ENCODE assay signal across 20 cellular contexts in the genomic region with DNA sequence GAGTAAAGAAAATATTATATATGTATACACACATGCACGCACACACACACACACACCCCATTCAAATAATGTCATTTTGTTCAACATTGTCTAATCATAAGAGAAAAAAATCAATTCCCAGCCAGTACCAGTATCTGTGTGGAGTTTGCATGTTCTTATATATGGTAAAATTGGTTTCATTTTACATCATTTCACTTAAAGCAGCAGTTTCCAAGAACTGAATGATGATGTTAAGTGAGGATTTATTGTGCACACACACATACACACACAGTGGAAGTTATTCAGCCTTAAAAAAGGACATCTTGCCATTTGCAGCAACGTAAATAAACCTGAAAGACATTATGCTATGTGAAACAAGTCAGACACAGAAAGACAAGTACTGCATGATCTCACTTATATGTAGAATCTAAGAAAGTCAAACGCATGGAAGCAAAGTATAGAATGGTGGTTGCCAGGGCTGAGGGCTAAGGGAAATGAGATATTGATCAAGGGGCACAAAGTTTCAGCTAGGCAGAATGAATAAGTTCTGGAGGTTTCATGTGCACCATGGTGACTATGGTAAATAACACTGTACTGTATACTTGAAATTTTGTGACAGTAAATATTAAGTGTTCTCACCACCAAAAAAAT. TPM values are rescaled to one million over a fixed set of nuclear protein-coding genes. Genes with fewer than 3 reads are reported as not detected.
DNase-seq lines count a peak whose midpoint lies in the region; ATAC-seq, FAIRE-seq and TF ChIP-seq lines count a peak whose summit lies in the region.
"Had no signal": no experiment of that assay in that cellular context is flagged by ENCODE, and none has a peak within 500 bp of the region (broad histone marks: within the 10 kb centered on the region; RNA-seq: fewer than 3 reads in every experiment).

No MANE protein-coding gene starts in this region.

- TF ChIP-seq CTCF in activated CD8-positive, alpha-beta T cell treated with anti-CD3 and anti-CD28 coated beads for 36 hours (IDR thresholded peaks at IDR 0.05) = no peak

- H3K4me1 Mint-ChIP-seq in activated naive CD8-positive, alpha-beta T cell (ENCODE audit: low read depth) = peaks cover 13% of the 10 kb centered on the region
- peaks cover 2% of the 10 kb centered on the region for H3K4me1 Mint-ChIP-seq in activated naive CD8-positive, alpha-beta T cell treated with anti-CD3 and anti-CD28 coated beads, Interleukin-2, amount 50 U/mL, for 24 hours
- H3K4me1 Mint-ChIP-seq in activated CD8-positive, alpha-beta T cell treated with anti-CD3 and anti-CD28 coated beads for 36 hours (ENCODE audit: low read depth) = peaks cover 12% of the 10 kb centered on the region
- peaks cover 17% of the 10 kb centered on the region for H3K4me1 Mint-ChIP-seq in stimulated activated effector memory CD8-positive, alpha-beta T cell treated with anti-CD3 and anti-CD28 coated beads, Interleukin-12 subunit alpha, Interleukin-12 subunit beta, amount 100 ng/mL, for 72 hours

- intact Hi-C loops in activated CD8-positive, alpha-beta T cell treated with anti-CD3 and anti-CD28 coated beads for 36 hours (cut with micrococcal nuclease) = loop anchor here (5.0 kb wide), 1 partner anchor 99 kb away; no protein-coding TSS in a partner anchor

- H3K36me3 Mint-ChIP-seq in activated naive CD8-positive, alpha-beta T cell = no peaks in the 10 kb centered on the region
- H3K36me3 Mint-ChIP-seq in activated naive CD8-positive, alpha-beta T cell treated with anti-CD3 and anti-CD28 coated beads, Interleukin-2, amount 50 U/mL, for 24 hours (ENCODE audit: low read depth) = no peaks in the 10 kb centered on the region
- no peaks in the 10 kb centered on the region for H3K36me3 Mint-ChIP-seq in activated CD8-positive, alpha-beta T cell treated with anti-CD3 and anti-CD28 coated beads for 36 hours (ENCODE audit: low read depth)
- H3K36me3 Mint-ChIP-seq in stimulated activated effector memory CD8-positive, alpha-beta T cell treated with anti-CD3 and anti-CD28 coated beads, Interleukin-12 subunit alpha, Interleukin-12 subunit beta, amount 100 ng/mL, for 72 hours = no peaks in the 10 kb centered on the region

- no peak for TF ChIP-seq POLR2A in GM12891 (IDR thresholded peaks at IDR 0.05; ENCODE audit: low read depth, low read length)

- ATAC-seq in activated CD4-positive, CD25-positive, alpha-beta regulatory T cell treated with anti-CD3 and anti-CD28 coated beads, Interleukin-2, amount 50 U/mL, for 24 hours = peak; percentile 59 to 69
- no peak for ATAC-seq in activated naive CD8-positive, alpha-beta T cell treated with anti-CD3 and anti-CD28 coated beads, Interleukin-2, amount 50 U/mL, for 24 hours
- ATAC-seq in activated CD8-positive, alpha-beta T cell treated with anti-CD3 and anti-CD28 coated beads for 36 hours = peak; percentile 82
- ATAC-seq in stimulated activated effector memory CD8-positive, alpha-beta T cell treated with anti-CD3 and anti-CD28 coated beads, Interleukin-12 subunit alpha, Interleukin-12 subunit beta, amount 100 ng/mL, for 72 hours = peak; percentile 72
- no peak for ATAC-seq in HG02884 (IDR thresholded peaks at IDR 0.05; ENCODE audit: unreplicated experiment)

- H3K27ac Mint-ChIP-seq in activated naive CD8-positive, alpha-beta T cell = peak overlapping the region; percentile 0
- no peak overlapping the region for H3K27ac Mint-ChIP-seq in activated naive CD8-positive, alpha-beta T cell treated with anti-CD3 and anti-CD28 coated beads, Interleukin-2, amount 50 U/mL, for 24 hours
- peak overlapping the region; percentile 21 for H3K27ac Mint-ChIP-seq in activated CD8-positive, alpha-beta T cell treated with anti-CD3 and anti-CD28 coated beads for 36 hours
- H3K27ac Mint-ChIP-seq in stimulated activated effector memory CD8-positive, alpha-beta T cell treated with anti-CD3 and anti-CD28 coated beads, Interleukin-12 subunit alpha, Interleukin-12 subunit beta, amount 100 ng/mL, for 72 hours = no peak overlapping the region
- H3K27ac Mint-ChIP-seq: CD14-positive monocyte, HFFc6 had no signal

- H3K4me3 Mint-ChIP-seq in activated naive CD8-positive, alpha-beta T cell = no peak overlapping the region
- H3K4me3 Mint-ChIP-seq in activated naive CD8-positive, alpha-beta T cell treated with anti-CD3 and anti-CD28 coated beads, Interleukin-2, amount 50 U/mL, for 24 hours = no peak overlapping the region
- no peak overlapping the region for H3K4me3 Mint-ChIP-seq in activated CD8-positive, alpha-beta T cell treated with anti-CD3 and anti-CD28 coated beads for 36 hours
- no peak overlapping the region for H3K4me3 Mint-ChIP-seq in stimulated activated effector memory CD8-positive, alpha-beta T cell treated with anti-CD3 and anti-CD28 coated beads, Interleukin-12 subunit alpha, Interleukin-12 subunit beta, amount 100 ng/mL, for 72 hours
- H3K4me3 Mint-ChIP-seq: CD14-positive monocyte, HFFc6 had no signal

- POLR2A ChIA-PET in activated CD8-positive, alpha-beta T cell treated with anti-CD3 and anti-CD28 coated beads for 36 hours (lab: Charles Lee) = no interaction called here

- H3K27me3 Mint-ChIP-seq in activated naive CD8-positive, alpha-beta T cell = peaks cover 11% of the 10 kb centered on the region
- peaks cover 13% of the 10 kb centered on the region for H3K27me3 Mint-ChIP-seq in activated naive CD8-positive, alpha-beta T cell treated with anti-CD3 and anti-CD28 coated beads, Interleukin-2, amount 50 U/mL, for 24 hours
- H3K27me3 Mint-ChIP-seq in activated CD8-positive, alpha-beta T cell treated with anti-CD3 and anti-CD28 coated beads for 36 hours = peaks cover 26% of the 10 kb centered on the region

- no peak for FAIRE-seq in GM12891 (lab: Jason Lieb, UNC)
- FAIRE-seq: H54 had no signal

- CTCF ChIA-PET in activated CD8-positive, alpha-beta T cell treated with anti-CD3 and anti-CD28 coated beads for 36 hours (lab: Charles Lee) = interaction anchor here (1.3 to 2.3 kb wide), 2 partner anchors 97 to 126 kb away, joined by 3 to 14 read pairs; no protein-coding TSS in a partner anchor

- no peaks in the 10 kb centered on the region for H3K9me3 Mint-ChIP-seq in activated naive CD8-positive, alpha-beta T cell (ENCODE audit: low read depth)
- H3K9me3 Mint-ChIP-seq in activated naive CD8-positive, alpha-beta T cell treated with anti-CD3 and anti-CD28 coated beads, Interleukin-2, amount 50 U/mL, for 24 hours = no peaks in the 10 kb centered on the region
- no peaks in the 10 kb centered on the region for H3K9me3 Mint-ChIP-seq in activated CD8-positive, alpha-beta T cell treated with anti-CD3 and anti-CD28 coated beads for 36 hours
- no peaks in the 10 kb centered on the region for H3K9me3 Mint-ChIP-seq in stimulated activated effector memory CD8-positive, alpha-beta T cell treated with anti-CD3 and anti-CD28 coated beads, Interleukin-12 subunit alpha, Interleukin-12 subunit beta, amount 100 ng/mL, for 72 hours

- DNase-seq in activated CD4-positive, CD25-positive, alpha-beta regulatory T cell (lab: John Stamatoyannopoulos, UW) = no peak
- no peak for DNase-seq in activated naive CD8-positive, alpha-beta T cell treated with anti-CD3 and anti-CD28 coated beads, Interleukin-2, amount 50 U/mL, for 24 hours
- DNase-seq in activated CD8-positive, alpha-beta T cell treated with anti-CD3 and anti-CD28 coated beads for 36 hours = no peak
- no peak for DNase-seq in stimulated activated effector memory CD8-positive, alpha-beta T cell treated with anti-CD3 and anti-CD28 coated beads, Interleukin-12 subunit alpha, Interleukin-12 subunit beta, amount 100 ng/mL, for 72 hours (ENCODE audit: low spot score in 2 of 2)
- no peak for DNase-seq in GM12891 (ENCODE audit: insufficient read length, low spot score)
- DNase-seq: DMS79 treated with DMSO at 0.1 percent for 48 hours, HFFc6, KG1, NCI-H1417, NCI-H187, NCI-H226, NCI-H524 treated with DMSO at 0.1 percent for 48 hours, PC-9 had no signal

TF ChIP-seq in GM12891, 5 proteins besides CTCF, POLR2A, EP300 and RAD21:
- no peak for TF ChIP-seq PAX5 (IDR thresholded peaks at IDR 0.05; ENCODE audit: insufficient read depth, low read length, severe bottlenecking)
- no peak for TF ChIP-seq SPI1 (IDR thresholded peaks at IDR 0.05; ENCODE audit: low read depth, low read length)
- TF ChIP-seq POU2F2 (IDR thresholded peaks at IDR 0.05; ENCODE audit: low read depth, low read length) = no peak
- TF ChIP-seq TAF1 (IDR thresholded peaks at IDR 0.05; ENCODE audit: low read depth, low read length) = no peak
- no peak for TF ChIP-seq POLR2AphosphoS5 (IDR thresholded peaks at IDR 0.05; ENCODE audit: low read depth, low read length)

RNA-seq across cellular contexts. Expression of a gene that starts 5.3 kb away (rescaled TPM):
- not detected for total RNA-seq in activated CD8-positive, alpha-beta T cell treated with anti-CD3 and anti-CD28 coated beads for 36 hours
- polyA plus RNA-seq in GM12891 (2012; ENCODE audit: low read depth, missing spikeins) = not detected
- total RNA-seq: HFFc6, HT-29, PC-9 had no signal
- polyA plus RNA-seq: AG04450, CD14-positive monocyte had no signal

RNA-seq across cellular contexts. Expression of a gene that starts 31.3 kb away (rescaled TPM):
- under 1 TPM in 1 of 2 experiments, not detected in 1; 0.54 TPM for total RNA-seq in activated CD8-positive, alpha-beta T cell treated with anti-CD3 and anti-CD28 coated beads for 36 hours
- 2.2 TPM for polyA plus RNA-seq in GM12891 (2012; ENCODE audit: low read depth, missing spikeins)
- total RNA-seq: HFFc6, HT-29, PC-9 had no signal
- polyA plus RNA-seq: AG04450 had no signal

RNA-seq across cellular contexts. Expression of a gene that starts 55.3 kb away (rescaled TPM):
- total RNA-seq in activated CD8-positive, alpha-beta T cell treated with anti-CD3 and anti-CD28 coated beads for 36 hours = under 1 TPM; 0.16 to 0.23 TPM
- polyA plus RNA-seq in GM12891 (2012; ENCODE audit: low read depth, missing spikeins) = 0.04 TPM
- total RNA-seq: HFFc6, HT-29, PC-9 had no signal
- polyA plus RNA-seq: AG04450, CD14-positive monocyte had no signal

Comparison
In these comparisons a context has a peak if more than half of its experiments do, and no peak if none do; other contexts are left out.
1. H3K27ac Mint-ChIP-seq: peak in activated naive CD8-positive, alpha-beta T cell (single experiment) and activated CD8-positive, alpha-beta T cell treated with anti-CD3 and anti-CD28 coated beads for 36 hours (single experiment); none in activated naive CD8-positive, alpha-beta T cell treated with anti-CD3 and anti-CD28 coated beads, Interleukin-2, amount 50 U/mL, for 24 hours (single experiment) and stimulated activated effector memory CD8-positive, alpha-beta T cell treated with anti-CD3 and anti-CD28 coated beads, Interleukin-12 subunit alpha, Interleukin-12 subunit beta, amount 100 ng/mL, for 72 hours (single experiment).
2. ATAC-seq: peak in activated CD4-positive, CD25-positive, alpha-beta regulatory T cell treated with anti-CD3 and anti-CD28 coated beads, Interleukin-2, amount 50 U/mL, for 24 hours (2 of 2), activated CD8-positive, alpha-beta T cell treated with anti-CD3 and anti-CD28 coated beads for 36 hours (single experiment) and stimulated activated effector memory CD8-positive, alpha-beta T cell treated with anti-CD3 and anti-CD28 coated beads, Interleukin-12 subunit alpha, Interleukin-12 subunit beta, amount 100 ng/mL, for 72 hours (single experiment); none in activated naive CD8-positive, alpha-beta T cell treated with anti-CD3 and anti-CD28 coated beads, Interleukin-2, amount 50 U/mL, for 24 hours (single experiment) and HG02884 (single experiment).